ENCODE assay signal across 14 cellular contexts in genomic region chr9:92392690-92393089, GRCh38. TPM values are rescaled to one million over a fixed set of nuclear protein-coding genes. Genes with fewer than 3 reads are reported as not detected.
"Had no signal": no experiment of that assay in that cellular context is flagged by ENCODE, and none has a peak within 500 bp of the region (broad histone marks: within the 10 kb centered on the region; RNA-seq: fewer than 3 reads in every experiment).

No MANE protein-coding gene starts in this region.

- H3K27me3 Mint-ChIP-seq: activated naive CD4-positive, alpha-beta T cell treated with anti-CD3 and anti-CD28 coated beads, Interleukin-2, amount 50 U/mL, for 24 hours; stimulated activated naive CD8-positive, alpha-beta T cell treated with anti-CD3 and anti-CD28 coated beads, Interleukin-15, amount 100 ng/mL, for 72 hours had no signal

- H3K4me1 Mint-ChIP-seq: activated naive CD4-positive, alpha-beta T cell treated with anti-CD3 and anti-CD28 coated beads, Interleukin-2, amount 50 U/mL, for 24 hours; stimulated activated naive CD8-positive, alpha-beta T cell treated with anti-CD3 and anti-CD28 coated beads, Interleukin-15, amount 100 ng/mL, for 72 hours had no signal

- H3K9me3 Mint-ChIP-seq: activated naive CD4-positive, alpha-beta T cell treated with anti-CD3 and anti-CD28 coated beads, Interleukin-2, amount 50 U/mL, for 24 hours; stimulated activated naive CD8-positive, alpha-beta T cell treated with anti-CD3 and anti-CD28 coated beads, Interleukin-15, amount 100 ng/mL, for 72 hours had no signal

- H3K4me1 ChIP-seq: testis had no signal

- H3K27ac ChIP-seq: body of pancreas, dorsolateral prefrontal cortex had no signal

- H3K27me3 ChIP-seq: body of pancreas, dorsolateral prefrontal cortex, heart left ventricle, testis had no signal

- H3K4me3 ChIP-seq: body of pancreas, dorsolateral prefrontal cortex, heart left ventricle, left ventricle myocardium inferior, testis had no signal

- H3K9me3 ChIP-seq: body of pancreas, testis had no signal

- H3K4me3 Mint-ChIP-seq: activated naive CD4-positive, alpha-beta T cell treated with anti-CD3 and anti-CD28 coated beads, Interleukin-2, amount 50 U/mL, for 24 hours; stimulated activated naive CD8-positive, alpha-beta T cell treated with anti-CD3 and anti-CD28 coated beads, Interleukin-15, amount 100 ng/mL, for 72 hours had no signal

- H3K27ac Mint-ChIP-seq: activated naive CD4-positive, alpha-beta T cell treated with anti-CD3 and anti-CD28 coated beads, Interleukin-2, amount 50 U/mL, for 24 hours; stimulated activated naive CD8-positive, alpha-beta T cell treated with anti-CD3 and anti-CD28 coated beads, Interleukin-15, amount 100 ng/mL, for 72 hours had no signal

- FAIRE-seq: frontal cortex had no signal

- ATAC-seq: body of pancreas; esophagus mucosa; heart left ventricle; stimulated activated naive CD8-positive, alpha-beta T cell treated with anti-CD3 and anti-CD28 coated beads, Interleukin-15, amount 100 ng/mL, for 72 hours had no signal

- DNase-seq: activated CD4-positive, CD25-positive, alpha-beta regulatory T cell; body of pancreas; dorsolateral prefrontal cortex; heart left ventricle; islet precursor cell; left ventricle myocardium inferior; stimulated activated CD4-positive, alpha-beta T cell treated with anti-CD3 and anti-CD28 coated beads, Interleukin-4, amount 100 ng/mL, for 4 hours; stimulated activated naive CD8-positive, alpha-beta T cell treated with anti-CD3 and anti-CD28 coated beads, Interleukin-15, amount 100 ng/mL, for 72 hours; T-helper 1 cell; testis had no signal

RNA-seq across cellular contexts. Expression of gene OGN, which starts 11.7 kb away (rescaled TPM):
- polyA plus RNA-seq: neural cell had no signal

RNA-seq across cellular contexts. Expression of gene OMD, which starts 31.6 kb away (rescaled TPM):
- polyA plus RNA-seq: neural cell had no signal
